Comparison of ENCODE assay signal across 8 cellular contexts in genomic region chr12:79407671-79408622, GRCh38.
A peak's percentile ranks its signal among the peaks of the same experiment; 100 is the strongest.
DNase-seq lines count a peak whose midpoint lies in the region; ATAC-seq and TF ChIP-seq lines count a peak whose summit lies in the region.

No MANE protein-coding gene starts in this region.

- no peak for TF ChIP-seq POLR2A in spleen (IDR thresholded peaks at IDR 0.05)

- TF ChIP-seq CTCF in Loucy (conservative IDR thresholded peaks at IDR 0.05; ENCODE audit: low read length) (peak; percentile 55), activated B cell treated with CpG ODN at 0.5 μM for 24 hours (IDR thresholded peaks at IDR 0.05) (no peak), spleen (IDR thresholded peaks at IDR 0.05 in 8 of 11, conservative IDR thresholded peaks at IDR 0.05 in 3 of 11) (peak in 7 of 11 experiments; percentile 15 to 61 (median 30))

- H3K27ac ChIP-seq in right cardiac atrium (ENCODE audit: low read length): no peak overlapping the region
- H3K27ac ChIP-seq in spleen: no peak overlapping the region

- H3K4me3 ChIP-seq in Loucy (ENCODE audit: low read length, poor library complexity, severe bottlenecking) (no peak overlapping the region), right cardiac atrium (ENCODE audit: low read length) (no peak overlapping the region), spleen (no peak overlapping the region)

- no peaks in the 10 kb centered on the region for H3K9me3 Mint-ChIP-seq in activated T-cell treated with anti-CD3 and anti-CD28 coated beads, Interleukin-2, amount 50 U/mL, for 72 hours
- no peaks in the 10 kb centered on the region for H3K9me3 Mint-ChIP-seq in activated T-cell treated with anti-CD3 and anti-CD28 coated beads, Interleukin-2, amount 50 U/mL, for 24 hours
- H3K9me3 Mint-ChIP-seq in activated B cell treated with CpG ODN at 0.5 μM for 24 hours: no peaks in the 10 kb centered on the region

- CTCF ChIA-PET in HEK293T (lab: Yijun Ruan, JAX): interaction anchor here (0.6 to 1.3 kb wide), 3 partner anchors 13 to 110 kb away, joined by 3 to 4 read pairs (median 3); no protein-coding TSS in a partner anchor
- CTCF ChIA-PET in activated B cell treated with CpG ODN at 0.5 μM for 24 hours (lab: Charles Lee): interaction anchor here (1.3 to 1.5 kb wide), 2 partner anchors 330 to 862 kb away, joined by 7 read pairs; no protein-coding TSS in a partner anchor

- WGBS in right cardiac atrium: 60% methylated on average over 6 of the region's 6 CpGs
- 59 to 65% (median 60%) methylated on average over 6 of the region's 6 CpGs for WGBS in spleen, 5 donors

- H3K4me2 ChIP-seq in Loucy (ENCODE audit: low read depth, low read length, poor library complexity, severe bottlenecking): no peak overlapping the region

- H3K9me3 ChIP-seq in Loucy (ENCODE audit: insufficient read depth, low read depth, low read length) (no peaks in the 10 kb centered on the region), right cardiac atrium (ENCODE audit: control insufficient read depth, low read length) (no peaks in the 10 kb centered on the region), spleen (no peaks in the 10 kb centered on the region)

- intact Hi-C loops in activated B cell treated with CpG ODN at 0.5 μM for 24 hours (cut with micrococcal nuclease): loop anchor here (1.0 to 2.0 kb wide), 3 partner anchors 330 to 862 kb away; no protein-coding TSS in a partner anchor
- intact Hi-C loops in right cardiac atrium (cut with DNase I): loop anchor here in 1 of 4 donors (10.0 kb wide), 1 partner anchor 867 kb away; no protein-coding TSS in a partner anchor
- intact Hi-C loops in spleen (cut with DNase I; ENCODE audit: low total_unique reads): no loop called here

- ATAC-seq in activated T-cell treated with anti-CD3 and anti-CD28 coated beads, Interleukin-2, amount 50 U/mL, for 72 hours (replicated peaks in 1 of 2): peak in 1 of 2 donors; percentile 36
- ATAC-seq in activated B cell treated with CpG ODN at 0.5 μM for 24 hours (ENCODE audit: low read depth) (peak; percentile 66), right cardiac atrium (peak; percentile 86 to 94)

- DNase-seq in activated T-cell treated with anti-CD3 and anti-CD28 coated beads, Interleukin-2, amount 50 U/mL, for 72 hours: peak; percentile 2 to 11
- no peak for DNase-seq in activated T-cell treated with anti-CD3 and anti-CD28 coated beads, Interleukin-2, amount 50 U/mL, for 24 hours
- DNase-seq in HEK293T (ENCODE audit: extremely low spot score) (peak; percentile 59), activated B cell treated with CpG ODN at 0.5 μM for 24 hours (no peak), right cardiac atrium (peak; percentile 37 to 61 (median 48)), spleen (no peak), activated T-cell treated with anti-CD3 and anti-CD28 coated beads for 4 hours (no peak)

- no peaks in the 10 kb centered on the region for H3K36me3 Mint-ChIP-seq in activated T-cell treated with anti-CD3 and anti-CD28 coated beads, Interleukin-2, amount 50 U/mL, for 72 hours (ENCODE audit: insufficient read depth in 2 of 2)
- no peaks in the 10 kb centered on the region for H3K36me3 Mint-ChIP-seq in activated T-cell treated with anti-CD3 and anti-CD28 coated beads, Interleukin-2, amount 50 U/mL, for 24 hours (ENCODE audit: low read depth)
- H3K36me3 Mint-ChIP-seq in activated B cell treated with CpG ODN at 0.5 μM for 24 hours (ENCODE audit: low read depth): no peaks in the 10 kb centered on the region

- POLR2A ChIA-PET in HEK293T (lab: Yijun Ruan, JAX) (no interaction called here), activated B cell treated with CpG ODN at 0.5 μM for 24 hours (lab: Charles Lee) (no interaction called here)

- peak overlapping the region; percentile 36 for H2AFZ ChIP-seq in Loucy (ENCODE audit: low read length)

- H3K79me2 ChIP-seq in Loucy (ENCODE audit: insufficient read depth, low read length): no peaks in the 10 kb centered on the region

- no peaks in the 10 kb centered on the region for H3K4me1 Mint-ChIP-seq in activated T-cell treated with anti-CD3 and anti-CD28 coated beads, Interleukin-2, amount 50 U/mL, for 72 hours (ENCODE audit: low read depth)
- H3K4me1 Mint-ChIP-seq in activated T-cell treated with anti-CD3 and anti-CD28 coated beads, Interleukin-2, amount 50 U/mL, for 24 hours (ENCODE audit: low read depth): no peaks in the 10 kb centered on the region
- no peaks in the 10 kb centered on the region for H3K4me1 Mint-ChIP-seq in activated B cell treated with CpG ODN at 0.5 μM for 24 hours

- H3K4me1 ChIP-seq in Loucy (ENCODE audit: insufficient read depth, low read length, poor library complexity, severe bottlenecking) (no peaks in the 10 kb centered on the region), right cardiac atrium (ENCODE audit: control insufficient read depth, insufficient read depth, low read length) (no peaks in the 10 kb centered on the region), spleen (peaks cover 0 to 3% (median 0%) of the 10 kb centered on the region in 6 donors)

- H3K27me3 Mint-ChIP-seq in activated T-cell treated with anti-CD3 and anti-CD28 coated beads, Interleukin-2, amount 50 U/mL, for 72 hours (ENCODE audit: low read depth): no peaks in the 10 kb centered on the region
- no peaks in the 10 kb centered on the region for H3K27me3 Mint-ChIP-seq in activated T-cell treated with anti-CD3 and anti-CD28 coated beads, Interleukin-2, amount 50 U/mL, for 24 hours
- H3K27me3 Mint-ChIP-seq in activated B cell treated with CpG ODN at 0.5 μM for 24 hours: no peaks in the 10 kb centered on the region

- H3K27ac Mint-ChIP-seq in activated T-cell treated with anti-CD3 and anti-CD28 coated beads, Interleukin-2, amount 50 U/mL, for 72 hours: no peak overlapping the region
- no peak overlapping the region for H3K27ac Mint-ChIP-seq in activated T-cell treated with anti-CD3 and anti-CD28 coated beads, Interleukin-2, amount 50 U/mL, for 24 hours
- H3K27ac Mint-ChIP-seq in activated B cell treated with CpG ODN at 0.5 μM for 24 hours: no peak overlapping the region

- H3K9me2 ChIP-seq in Loucy (replicated peaks; ENCODE audit: low read depth, low read length): no peaks in the 10 kb centered on the region

- H3F3A ChIP-seq in Loucy (ENCODE audit: low read depth): no peaks in the 10 kb centered on the region

- no peaks in the 10 kb centered on the region for H4K20me1 ChIP-seq in Loucy (ENCODE audit: insufficient read depth, low read length, poor library complexity, severe bottlenecking)

- H3K27me3 ChIP-seq in Loucy (ENCODE audit: insufficient read depth, low read length, poor library complexity, severe bottlenecking) (no peaks in the 10 kb centered on the region), right cardiac atrium (ENCODE audit: control insufficient read depth, insufficient read depth) (no peaks in the 10 kb centered on the region), spleen (replicated peaks in 1 of 7) (no peaks in the 10 kb centered on the region)

- H3K9ac ChIP-seq in Loucy (ENCODE audit: low read depth, low read length, poor library complexity, severe bottlenecking): no peak overlapping the region

- no peak overlapping the region for H3K4me3 Mint-ChIP-seq in activated T-cell treated with anti-CD3 and anti-CD28 coated beads, Interleukin-2, amount 50 U/mL, for 72 hours
- no peak overlapping the region for H3K4me3 Mint-ChIP-seq in activated T-cell treated with anti-CD3 and anti-CD28 coated beads, Interleukin-2, amount 50 U/mL, for 24 hours
- no peak overlapping the region for H3K4me3 Mint-ChIP-seq in activated B cell treated with CpG ODN at 0.5 μM for 24 hours

- H3K36me3 ChIP-seq in Loucy (ENCODE audit: insufficient read depth, low read length) (no peaks in the 10 kb centered on the region), spleen (no peaks in the 10 kb centered on the region)

TF ChIP-seq in HEK293T, 16 proteins besides CTCF, POLR2A, EP300 and RAD21:
- TF ChIP-seq FOXM1 (IDR thresholded peaks at IDR 0.05; ENCODE audit: borderline replicate concordance): no peak
- TF ChIP-seq FOXK2 (IDR thresholded peaks at IDR 0.05): no peak
- no peak for TF ChIP-seq SP1 (IDR thresholded peaks at IDR 0.05)
- TF ChIP-seq L3MBTL2 (conservative IDR thresholded peaks at IDR 0.05): no peak
- TF ChIP-seq FOXA1 (IDR thresholded peaks at IDR 0.05): no peak
- no peak for TF ChIP-seq CTBP1 (IDR thresholded peaks at IDR 0.05; ENCODE audit: borderline replicate concordance)
- TF ChIP-seq PKNOX1 (IDR thresholded peaks at IDR 0.05): no peak
- TF ChIP-seq ARNT (IDR thresholded peaks at IDR 0.05): no peak
- TF ChIP-seq SUZ12 (IDR thresholded peaks at IDR 0.05): no peak
- TF ChIP-seq ZNF384 (IDR thresholded peaks at IDR 0.05): no peak
- TF ChIP-seq HDGF (IDR thresholded peaks at IDR 0.05; ENCODE audit: borderline replicate concordance): no peak
- TF ChIP-seq TARDBP (IDR thresholded peaks at IDR 0.05): no peak
- TF ChIP-seq LEF1 (IDR thresholded peaks at IDR 0.05; ENCODE audit: borderline replicate concordance): no peak
- no peak for TF ChIP-seq BHLHE40 (IDR thresholded peaks at IDR 0.05; ENCODE audit: borderline replicate concordance)
- TF ChIP-seq NFRKB (IDR thresholded peaks at IDR 0.05): no peak
- TF ChIP-seq ELF4 (IDR thresholded peaks at IDR 0.05): no peak

Comparison
In these comparisons a context has a peak if more than half of its experiments do, and no peak if none do; other contexts are left out.
1. DNase-seq: peak in activated T-cell treated with anti-CD3 and anti-CD28 coated beads, Interleukin-2, amount 50 U/mL, for 72 hours (2 of 2), HEK293T (single experiment) and right cardiac atrium (3 of 3); none in activated T-cell treated with anti-CD3 and anti-CD28 coated beads, Interleukin-2, amount 50 U/mL, for 24 hours (single experiment), activated B cell treated with CpG ODN at 0.5 μM for 24 hours (single experiment), spleen (single experiment) and activated T-cell treated with anti-CD3 and anti-CD28 coated beads for 4 hours (single experiment).